In the genomic region with DNA sequence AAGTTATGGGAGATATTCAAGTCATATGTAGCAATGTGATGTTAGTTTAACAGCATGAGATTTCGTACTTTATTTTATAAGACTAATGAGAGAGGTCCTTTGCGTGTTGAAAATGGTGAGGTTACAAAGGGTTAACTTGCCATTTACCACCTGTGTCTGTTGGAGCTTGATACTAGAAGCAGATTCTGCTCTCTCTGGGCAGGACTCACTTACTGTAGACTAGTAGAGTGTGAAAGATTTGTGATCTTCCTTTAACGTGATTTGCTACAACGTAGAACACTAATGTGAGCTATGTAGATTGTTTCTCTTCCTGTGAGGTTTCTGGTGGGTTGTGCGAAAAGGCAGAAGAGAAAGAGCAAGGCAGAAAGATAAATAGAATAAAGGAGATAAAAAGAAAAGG, we compare ENCODE assay signal across 19 cellular contexts. TPM values are rescaled to one million over a fixed set of nuclear protein-coding genes. Genes with fewer than 3 reads are reported as not detected.
DNase-seq lines count a peak whose midpoint lies in the region; ATAC-seq, FAIRE-seq and TF ChIP-seq lines count a peak whose summit lies in the region.
"Had no signal": no experiment of that assay in that cellular context is flagged by ENCODE, and none has a peak within 500 bp of the region (broad histone marks: within the 10 kb centered on the region; RNA-seq: fewer than 3 reads in every experiment).

No MANE protein-coding gene starts in this region.

- no peak for TF ChIP-seq POLR2A in GM12891 (IDR thresholded peaks at IDR 0.05; ENCODE audit: low read depth, low read length)

- no peaks in the 10 kb centered on the region for H3K36me3 Mint-ChIP-seq in nephron progenitor cell (ENCODE audit: low read depth)
- H3K36me3 Mint-ChIP-seq: stimulated activated effector memory CD8-positive, alpha-beta T cell treated with anti-CD3 and anti-CD28 coated beads, Interleukin-12 subunit alpha, Interleukin-12 subunit beta, amount 100 ng/mL, for 72 hours had no signal

- peak overlapping the region; percentile 34 for H3K4me3 ChIP-seq in MG63
- H3K4me3 ChIP-seq: gastroesophageal sphincter, lung, SJSA1 had no signal

- no peaks in the 10 kb centered on the region for H3K27me3 ChIP-seq in MG63
- H3K27me3 ChIP-seq: gastroesophageal sphincter, SJSA1 had no signal

- peak overlapping the region; percentile 23 for H3K27ac Mint-ChIP-seq in nephron progenitor cell
- H3K27ac Mint-ChIP-seq: stimulated activated effector memory CD8-positive, alpha-beta T cell treated with anti-CD3 and anti-CD28 coated beads, Interleukin-12 subunit alpha, Interleukin-12 subunit beta, amount 100 ng/mL, for 72 hours had no signal

- H3K9me3 Mint-ChIP-seq in nephron progenitor cell = no peaks in the 10 kb centered on the region
- H3K9me3 Mint-ChIP-seq: stimulated activated effector memory CD8-positive, alpha-beta T cell treated with anti-CD3 and anti-CD28 coated beads, Interleukin-12 subunit alpha, Interleukin-12 subunit beta, amount 100 ng/mL, for 72 hours had no signal

- DNase-seq in GM12891 (ENCODE audit: insufficient read length, low spot score) (no peak), MG63 (no peak), nephron progenitor cell (no peak), AG08395 (ENCODE audit: low spot score) (no peak), NCI-H1436 treated with DMSO at 0.1 percent for 48 hours (lab: John Stamatoyannopoulos, UW) (no peak)
- no peak for DNase-seq in activated CD4-positive, alpha-beta T cell treated with anti-CD3 and anti-CD28 coated beads for 1 hour
- DNase-seq: KG1, NCI-H1436 had no signal

- peaks cover 3% of the 10 kb centered on the region for H3K27me3 Mint-ChIP-seq in nephron progenitor cell (ENCODE audit: low read depth, poor library complexity)

- no peaks in the 10 kb centered on the region for H3K36me3 ChIP-seq in MG63
- H3K36me3 ChIP-seq: gastroesophageal sphincter, SJSA1 had no signal

- FAIRE-seq in GM12891 (lab: Jason Lieb, UNC) = peak; percentile 74
- FAIRE-seq: astrocyte, colon, endothelial cell of umbilical vein, TTC549, urothelium cell line had no signal

- TF ChIP-seq CTCF in nephron progenitor cell (IDR thresholded peaks at IDR 0.05) = no peak

- ATAC-seq in GM21723 (IDR thresholded peaks at IDR 0.05; ENCODE audit: unreplicated experiment) (peak; percentile 56), HG02623 (IDR thresholded peaks at IDR 0.05; ENCODE audit: unreplicated experiment) (no peak)
- ATAC-seq: gastroesophageal sphincter; stimulated activated effector memory CD8-positive, alpha-beta T cell treated with anti-CD3 and anti-CD28 coated beads, Interleukin-12 subunit alpha, Interleukin-12 subunit beta, amount 100 ng/mL, for 72 hours had no signal

- peaks cover 15% of the 10 kb centered on the region for H3K4me1 Mint-ChIP-seq in nephron progenitor cell

- no peaks in the 10 kb centered on the region for H3K9me3 ChIP-seq in MG63
- H3K9me3 ChIP-seq: gastroesophageal sphincter, SJSA1 had no signal

- H3K4me3 Mint-ChIP-seq in nephron progenitor cell = no peak overlapping the region
- H3K4me3 Mint-ChIP-seq: stimulated activated effector memory CD8-positive, alpha-beta T cell treated with anti-CD3 and anti-CD28 coated beads, Interleukin-12 subunit alpha, Interleukin-12 subunit beta, amount 100 ng/mL, for 72 hours had no signal

TF ChIP-seq in GM12891, 5 proteins besides CTCF, POLR2A, EP300 and RAD21:
- no peak for TF ChIP-seq PAX5 (IDR thresholded peaks at IDR 0.05; ENCODE audit: insufficient read depth, low read length, severe bottlenecking)
- no peak for TF ChIP-seq POU2F2 (IDR thresholded peaks at IDR 0.05; ENCODE audit: low read depth, low read length)
- TF ChIP-seq POLR2AphosphoS5 (IDR thresholded peaks at IDR 0.05; ENCODE audit: low read depth, low read length) = no peak
- TF ChIP-seq SPI1 (IDR thresholded peaks at IDR 0.05; ENCODE audit: low read depth, low read length) = no peak
- TF ChIP-seq TAF1 (IDR thresholded peaks at IDR 0.05; ENCODE audit: low read depth, low read length) = no peak
TF ChIP-seq in GM12891: peak in this region for 0.

RNA-seq across cellular contexts. Expression of a gene that starts 1.0 kb away (rescaled TPM):
- polyA plus RNA-seq in GM12891 (2012; ENCODE audit: low read depth, missing spikeins) = 4.3 TPM
- total RNA-seq in MG63 (2014; rRNA removed; shearing (Covaris generic); ENCODE audit: low replicate concordance) = 1.1 and 6.5 TPM in 2 replicates
- total RNA-seq: endothelial cell of umbilical vein, SJSA1 had no signal
- polyA plus RNA-seq: endothelial cell of umbilical vein had no signal
